Comparison of ENCODE assay signal across 20 cellular contexts in the genomic region with DNA sequence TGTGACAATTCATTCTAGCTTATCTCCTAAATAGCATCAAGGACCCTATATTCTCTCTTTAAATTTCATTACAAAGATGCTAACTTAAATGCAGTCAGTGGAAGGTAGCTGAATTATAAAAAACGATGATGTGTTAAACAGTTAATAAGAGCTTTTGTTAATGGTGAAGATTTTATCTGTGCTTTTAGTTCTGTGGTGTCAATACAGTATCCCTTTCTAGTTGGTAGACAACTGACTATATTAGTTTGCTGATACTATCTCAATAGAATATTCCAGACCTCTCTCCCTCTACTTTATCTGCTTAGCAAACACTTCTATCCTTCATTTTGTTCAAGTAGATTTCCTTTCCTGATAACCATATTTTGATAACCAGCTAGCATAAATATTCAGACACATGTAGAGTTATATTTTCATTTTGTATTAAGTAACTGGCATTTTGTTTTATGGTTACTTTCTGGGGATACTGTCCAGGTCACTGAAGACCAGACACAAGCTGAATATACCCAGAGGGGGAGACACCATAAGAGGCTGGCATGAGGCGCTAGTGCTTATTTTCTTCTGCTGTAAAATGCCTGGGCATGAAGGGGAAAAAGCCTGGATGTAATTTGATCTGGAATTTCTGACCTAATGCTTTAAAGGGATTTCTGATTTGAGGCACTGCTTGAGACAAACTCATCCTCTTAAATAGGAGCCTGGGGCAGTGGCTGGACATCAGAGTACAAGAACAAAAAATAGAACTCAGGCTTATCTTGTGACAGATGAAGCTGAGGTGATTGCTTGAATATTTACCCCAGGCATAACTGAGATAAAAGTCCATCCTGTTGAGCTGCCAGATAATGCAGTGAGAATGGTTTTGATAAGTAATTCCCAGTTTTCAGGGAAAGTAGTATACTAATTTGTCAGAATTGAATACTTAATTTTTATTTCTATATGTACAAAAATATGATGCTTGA.
DNase-seq lines count a peak whose midpoint lies in the region; ATAC-seq and TF ChIP-seq lines count a peak whose summit lies in the region.
"Had no signal": no experiment of that assay in that cellular context is flagged by ENCODE, and none has a peak within 500 bp of the region (broad histone marks: within the 10 kb centered on the region; RNA-seq: fewer than 3 reads in every experiment).

No MANE protein-coding gene starts in this region.

- H3K4me3 ChIP-seq in HEK293 (ENCODE audit: low read depth, low read length) (no peak overlapping the region), SK-N-SH (ENCODE audit: low read depth in 2 of 2, low read length in 1 of 2) (no peak overlapping the region), mesendoderm (ENCODE audit: low read length) (no peak overlapping the region)
- H3K4me3 ChIP-seq: A549; BLaER1 treated with 17β-estradiol and CSF1 and Interleukin-3, amounts not matched to agents 10 nM and 100 nM; GM23338 had no signal

- H3K27me3 ChIP-seq in SK-N-SH (ENCODE audit: insufficient read depth): no peaks in the 10 kb centered on the region
- H3K27me3 ChIP-seq in mesendoderm (ENCODE audit: insufficient read depth, low read length, poor library complexity): no peaks in the 10 kb centered on the region
- H3K27me3 ChIP-seq: BLaER1 treated with 17β-estradiol and CSF1 and Interleukin-3, amounts not matched to agents 10 nM and 100 nM had no signal

- no peaks in the 10 kb centered on the region for H3K9me3 ChIP-seq in HEK293 (ENCODE audit: control insufficient read depth, insufficient read depth, low read depth, low read length)
- H3K9me3 ChIP-seq in SK-N-SH: no peaks in the 10 kb centered on the region
- H3K9me3 ChIP-seq: A549 had no signal

- no peaks in the 10 kb centered on the region for H3K9me2 ChIP-seq in SK-N-SH

- no peak for ATAC-seq in GM19035 (IDR thresholded peaks at IDR 0.05; ENCODE audit: unreplicated experiment)
- no peak for ATAC-seq in HG03457 (IDR thresholded peaks at IDR 0.05; ENCODE audit: unreplicated experiment)
- ATAC-seq: A549, GM23338, HCT116 had no signal

- peak; percentile 8; the same call in 1 of the 2 replicates for TF ChIP-seq RAD21 in SK-N-SH (IDR thresholded peaks at IDR 0.05; ENCODE audit: low read length)

- H3K27ac ChIP-seq in HEK293 (ENCODE audit: extremely low read depth, low read depth, low read length) (no peak overlapping the region), SK-N-SH (ENCODE audit: low read depth in 2 of 2, low read length in 1 of 2) (peak overlapping the region in 1 of 2 experiments; percentile 76; a peak in 2 of 4 replicates), mesendoderm (ENCODE audit: low read depth, low read length) (no peak overlapping the region)
- H3K27ac ChIP-seq: A549; BLaER1 treated with 17β-estradiol and CSF1 and Interleukin-3, amounts not matched to agents 10 nM and 100 nM had no signal

- H3K36me3 ChIP-seq in HEK293 (ENCODE audit: control insufficient read depth in 2 of 2, insufficient read depth in 1 of 2, low read length in 2 of 2) (no peaks in the 10 kb centered on the region), SK-N-SH (replicated peaks in 1 of 2; ENCODE audit: control insufficient read depth in 1 of 2, insufficient read depth in 2 of 2, low read length in 1 of 2) (no peaks in the 10 kb centered on the region), mesendoderm (ENCODE audit: control insufficient read depth, insufficient read depth, low read length) (no peaks in the 10 kb centered on the region)
- H3K36me3 ChIP-seq: BLaER1 treated with 17β-estradiol and CSF1 and Interleukin-3, amounts not matched to agents 10 nM and 100 nM had no signal

- H2BK5ac ChIP-seq in mesendoderm (ENCODE audit: low read length): no peak overlapping the region

- H3K79me1 ChIP-seq in mesendoderm (ENCODE audit: low read length): no peaks in the 10 kb centered on the region

- H2BK120ac ChIP-seq in mesendoderm (ENCODE audit: low read depth, low read length): no peak overlapping the region

- CTCF ChIA-PET in HEK293 (lab: Yijun Ruan, JAX) (interaction anchor here (0.6 kb wide), 2 partner anchors 410 to 1203 kb away, joined by 3 read pairs; no protein-coding TSS in a partner anchor), SK-N-SH (lab: Yijun Ruan, JAX) (interaction anchor here (0.9 to 1.6 kb wide), 6 partner anchors 10 to 719 kb away, joined by 3 to 6 read pairs (median 3); no protein-coding TSS in a partner anchor)

- H3K9ac ChIP-seq in SK-N-SH (no peak overlapping the region), mesendoderm (ENCODE audit: low read length) (no peak overlapping the region)
- H3K9ac ChIP-seq: BLaER1 treated with 17β-estradiol and CSF1 and Interleukin-3, amounts not matched to agents 10 nM and 100 nM had no signal

- TF ChIP-seq CTCF in HEK293 (tag by site-specific recombination; IDR thresholded peaks at IDR 0.05) (no peak), SK-N-SH (IDR thresholded peaks at IDR 0.05) (no peak), GM20000 (IDR thresholded peaks at IDR 0.05; ENCODE audit: extremely low read depth, missing control alignments) (no peak)

- no peak overlapping the region for H3K23ac ChIP-seq in mesendoderm (ENCODE audit: low read length)

- peak; percentile 42 for DNase-seq in SK-N-SH
- DNase-seq in fibroblast of peridontal ligament (ENCODE audit: extremely low read depth): peak; percentile 3
- peak; percentile 16 for DNase-seq in mesendoderm
- no peak for DNase-seq in DMS79 treated with DMSO at 0.1 percent for 48 hours (lab: John Stamatoyannopoulos, UW)
- DNase-seq in GM20000 (ENCODE audit: low spot score): no peak
- DNase-seq: CD8-positive, alpha-beta memory T cell; GF-D8; KG1; NCI-H1048; NCI-H146; NCI-H2081; NCI-H526; SIG-M5 had no signal

- H3K56ac ChIP-seq in mesendoderm (ENCODE audit: low read length): no peak overlapping the region

- POLR2A ChIA-PET in HEK293 (lab: Yijun Ruan, JAX): no interaction called here
- POLR2A ChIA-PET in SK-N-SH (lab: Yijun Ruan, JAX): no interaction called here

- WGBS in SK-N-SH (ENCODE audit: low lambda C conversion rate): 6% methylated on average over 2 of the region's 2 CpGs
- no CpG with 5 or more reads among the region's 2 CpGs for WGBS in mesendoderm (ENCODE audit: extremely low coverage, insufficient coverage, low lambda C conversion rate)

- H3F3A ChIP-seq in SK-N-SH (replicated peaks; ENCODE audit: insufficient read depth): no peaks in the 10 kb centered on the region

- no peaks in the 10 kb centered on the region for H4K20me1 ChIP-seq in SK-N-SH (ENCODE audit: insufficient read depth)
- H4K20me1 ChIP-seq: BLaER1 treated with 17β-estradiol and CSF1 and Interleukin-3, amounts not matched to agents 10 nM and 100 nM had no signal

- no peak overlapping the region for H4K8ac ChIP-seq in mesendoderm (ENCODE audit: low read depth, low read length)

- H3K4me2 ChIP-seq in SK-N-SH (no peak overlapping the region), mesendoderm (ENCODE audit: low read length) (no peak overlapping the region)
- H3K4me2 ChIP-seq: A549; BLaER1 treated with 17β-estradiol and CSF1 and Interleukin-3, amounts not matched to agents 10 nM and 100 nM; GM23338 had no signal

- no peak overlapping the region for H2AK5ac ChIP-seq in mesendoderm (ENCODE audit: low read length)

- no peak overlapping the region for H4K5ac ChIP-seq in mesendoderm (ENCODE audit: low read length)

- H3K79me2 ChIP-seq in SK-N-SH (ENCODE audit: insufficient read depth) (no peaks in the 10 kb centered on the region), mesendoderm (ENCODE audit: control insufficient read depth, insufficient read depth, low read length) (no peaks in the 10 kb centered on the region)

- H3K4me1 ChIP-seq in HEK293 (ENCODE audit: control insufficient read depth, insufficient read depth, low read length) (no peaks in the 10 kb centered on the region), SK-N-SH (ENCODE audit: control insufficient read depth in 1 of 2, insufficient read depth in 2 of 2, low read depth in 1 of 2, low read length in 1 of 2) (peaks cover 0 to 6% of the 10 kb centered on the region in 2 experiments; a peak in 1 of 4 replicates), mesendoderm (ENCODE audit: control insufficient read depth, low read depth, low read length) (no peaks in the 10 kb centered on the region)
- H3K4me1 ChIP-seq: A549 had no signal

- H3K4ac ChIP-seq in mesendoderm (ENCODE audit: low read depth, low read length): no peak overlapping the region

- no peak overlapping the region for H3K18ac ChIP-seq in mesendoderm (ENCODE audit: low read length)

- no peak overlapping the region for H2BK15ac ChIP-seq in mesendoderm (replicated peaks; ENCODE audit: low read depth)

- H2AFZ ChIP-seq in SK-N-SH (ENCODE audit: low read depth): no peak overlapping the region
- H2AFZ ChIP-seq: GM23338 had no signal

- peak in 1 of 2 experiments; percentile 81; a peak in 2 of 4 replicates for TF ChIP-seq EP300 in SK-N-SH (IDR thresholded peaks at IDR 0.05; ENCODE audit: borderline replicate concordance in 1 of 2, low read depth in 1 of 2, low read length in 1 of 2)

TF ChIP-seq in HEK293, 187 proteins besides CTCF, POLR2A, EP300 and RAD21 (continues in another document):
- no peak for TF ChIP-seq ZNF423 (tag by site-specific recombination; IDR thresholded peaks at IDR 0.05)
- TF ChIP-seq TRIM28 (IDR thresholded peaks at IDR 0.05; ENCODE audit: borderline replicate concordance, low read length): 0 out of 2 replicates have a peak, but pooled peaks have one; percentile 44
- TF ChIP-seq ZNF670 (tag by site-specific recombination; IDR thresholded peaks at IDR 0.05; ENCODE audit: low read depth): no peak
- TF ChIP-seq GLI4 (tag by site-specific recombination; IDR thresholded peaks at IDR 0.05): no peak
- TF ChIP-seq TCF7L2 (IDR thresholded peaks at IDR 0.05; ENCODE audit: borderline replicate concordance, low read depth, low read length): peak; percentile 21; the same call in 1 of the 2 replicates
- no peak for TF ChIP-seq ZNF777 (tag by site-specific recombination; IDR thresholded peaks at IDR 0.05; ENCODE audit: borderline replicate concordance)
- TF ChIP-seq SP2 (tag by site-specific recombination; IDR thresholded peaks at IDR 0.05): no peak

TF ChIP-seq in SK-N-SH, 30 proteins besides CTCF, POLR2A, EP300 and RAD21:
- TF ChIP-seq GABPA (IDR thresholded peaks at IDR 0.05; ENCODE audit: low read depth): no peak
- no peak for TF ChIP-seq SMC3 (IDR thresholded peaks at IDR 0.05; ENCODE audit: low read depth, low read length)
- peak; percentile 73 for TF ChIP-seq GATA2 (CRISPR knock-in tag; IDR thresholded peaks at IDR 0.05)
- TF ChIP-seq MXI1 (IDR thresholded peaks at IDR 0.05; ENCODE audit: low read depth, low read length): peak; percentile 29; the same call in 1 of the 2 replicates
- no peak for TF ChIP-seq RXRA (IDR thresholded peaks at IDR 0.05; ENCODE audit: borderline replicate concordance, low read depth)
- TF ChIP-seq RCOR1 (IDR thresholded peaks at IDR 0.05; ENCODE audit: low read length): peak; percentile 92
- TF ChIP-seq FOXM1 (IDR thresholded peaks at IDR 0.05; ENCODE audit: low read depth): no peak
- TF ChIP-seq CHD2 (IDR thresholded peaks at IDR 0.05; ENCODE audit: low read length, partially characterized antibody): peak; percentile 48
- peak; percentile 32 for TF ChIP-seq TCF12 (IDR thresholded peaks at IDR 0.05)
- peak; percentile 55; the same call in 1 of the 2 replicates for TF ChIP-seq FOXJ3 (CRISPR knock-in tag; IDR thresholded peaks at IDR 0.05)

Comparison
In these comparisons a context has a peak if more than half of its experiments do, and no peak if none do; other contexts are left out.
1. DNase-seq: peak in SK-N-SH (single experiment), fibroblast of peridontal ligament (single experiment) and mesendoderm (single experiment); none in DMS79 treated with DMSO at 0.1 percent for 48 hours (single experiment) and GM20000 (single experiment).